In genomic region chr12:93377543-93378372, GRCh38 we compare ENCODE assay signal across 8 cellular contexts. TPM values are rescaled to one million over a fixed set of nuclear protein-coding genes. Genes with fewer than 3 reads are reported as not detected.
DNase-seq lines count a peak whose midpoint lies in the region; ATAC-seq lines count a peak whose summit lies in the region.
"Not testable (repeated sequence)": the region's sequence is repeated elsewhere in the genome, so short reads cannot be mapped to it uniquely, and the experiment has no call there.

Gene NUDT4 (plus strand): TSS chr12:93377925. CDS start chr12:93378323, 398 bp downstream.

- not testable (repeated sequence) for H3K36me3 Mint-ChIP-seq in memory B cell

- peak within 1 kb of the TSS; percentile 98 for H3K27ac Mint-ChIP-seq in memory B cell

- peaks cover 24% of the 10 kb centered on the region for H3K4me1 Mint-ChIP-seq in memory B cell

- ATAC-seq in GM21360 (IDR thresholded peaks at IDR 0.05; ENCODE audit: unreplicated experiment) (peak; percentile 67), memory B cell (ENCODE audit: low read depth) (peak; percentile 85)

- H3K9me3 Mint-ChIP-seq in memory B cell, result not testable (repeated sequence)

- H3K27me3 Mint-ChIP-seq in memory B cell, result not testable (repeated sequence)

- DNase-seq in CMK (ENCODE audit: low read depth), result peak; percentile 84
- peak; percentile 86 for DNase-seq in HT1080 (ENCODE audit: low read depth)
- DNase-seq in NOMO-1 (lab: John Stamatoyannopoulos, UW; ENCODE audit: unreplicated experiment in 2 of 2), result peak; percentile 87 to 92
- DNase-seq in activated CD8-positive, alpha-beta memory T cell treated with anti-CD3 and anti-CD28 coated beads for 24 hours, result peak; percentile 99
- peak; percentile 99 for DNase-seq in effector CD8-positive, alpha-beta T cell (lab: John Stamatoyannopoulos, UW)
- DNase-seq in memory B cell (ENCODE audit: low spot score in 2 of 2), result peak; percentile 92 to 98
- DNase-seq in stimulated activated CD8-positive, alpha-beta memory T cell treated with anti-CD3 and anti-CD28 coated beads, Interleukin-12 subunit alpha, Interleukin-12 subunit beta, amount 100 ng/mL, for 1 hour (ENCODE audit: low read depth), result peak; percentile 96

- H3K4me3 Mint-ChIP-seq in memory B cell, result peak within 1 kb of the TSS; percentile 100

RNA-seq across cellular contexts. Expression of gene NUDT4, which starts in this region (rescaled TPM):
- 29.2 and 42.9 TPM in 2 replicates for total RNA-seq in HT1080 (2014; rRNA removed; shearing (Covaris generic))
- polyA plus RNA-seq in HT1080 (2015; cell fraction: cytosol; rRNA removed), result 48.1 and 55.2 TPM in 2 replicates
- polyA plus RNA-seq in HT1080 (2015; cell fraction: nucleus; rRNA removed), result 26.3 and 32.2 TPM in 2 replicates

Comparison
In these comparisons a context has a peak if more than half of its experiments do, and no peak if none do; other contexts are left out.
1. Peak in every context shown above with its lines: DNase-seq and ATAC-seq.